9 cellular contexts compared by ENCODE assay signal in genomic region chr2:23445450-23445868, GRCh38.
DNase-seq lines count a peak whose midpoint lies in the region; ATAC-seq, FAIRE-seq and TF ChIP-seq lines count a peak whose summit lies in the region.
"Had no signal": no experiment of that assay in that cellular context is flagged by ENCODE, and none has a peak within 500 bp of the region (broad histone marks: within the 10 kb centered on the region; RNA-seq: fewer than 3 reads in every experiment).

No MANE protein-coding gene starts in this region.

- no peak overlapping the region for H3K4me3 Mint-ChIP-seq in activated naive CD8-positive, alpha-beta T cell treated with anti-CD3 and anti-CD28 coated beads for 36 hours

- TF ChIP-seq CTCF in D721Med (IDR thresholded peaks at IDR 0.05; ENCODE audit: insufficient read depth, missing control alignments): no peak

- peaks cover 5% of the 10 kb centered on the region for H3K4me1 Mint-ChIP-seq in activated naive CD8-positive, alpha-beta T cell treated with anti-CD3 and anti-CD28 coated beads for 36 hours

- peaks cover 4% of the 10 kb centered on the region for H3K9me3 Mint-ChIP-seq in activated naive CD8-positive, alpha-beta T cell treated with anti-CD3 and anti-CD28 coated beads for 36 hours

- H3K27me3 Mint-ChIP-seq in activated naive CD8-positive, alpha-beta T cell treated with anti-CD3 and anti-CD28 coated beads for 36 hours: peaks cover 12% of the 10 kb centered on the region

- no peak overlapping the region for H3K27ac Mint-ChIP-seq in activated naive CD8-positive, alpha-beta T cell treated with anti-CD3 and anti-CD28 coated beads for 36 hours

- FAIRE-seq in D721Med (lab: Jason Lieb, UNC): peak; percentile 35
- FAIRE-seq: colon had no signal

- no peaks in the 10 kb centered on the region for H3K36me3 Mint-ChIP-seq in activated naive CD8-positive, alpha-beta T cell treated with anti-CD3 and anti-CD28 coated beads for 36 hours

- ATAC-seq in GM21526 (IDR thresholded peaks at IDR 0.05; ENCODE audit: low FRiP score, unreplicated experiment) (peak; percentile 47), GM21528 (IDR thresholded peaks at IDR 0.05; ENCODE audit: low FRiP score, unreplicated experiment) (no peak)

- DNase-seq in D721Med (ENCODE audit: insufficient read length, low spot score): no peak
- peak; percentile 87 for DNase-seq in NCI-H226
- DNase-seq in fibroblast of peridontal ligament (ENCODE audit: extremely low read depth): peak; percentile 80
- no peak for DNase-seq in stimulated activated CD4-positive, alpha-beta T cell treated with anti-CD3 and anti-CD28 coated beads, Interleukin-12 subunit alpha, Interleukin-12 subunit beta, amount 100 ng/mL, for 4 hours
- no peak for DNase-seq in stimulated activated naive CD4-positive, alpha-beta T cell treated with Interleukin-2 at 50 U/mL for 16 hours (lab: John Stamatoyannopoulos, UW)
- DNase-seq in activated naive CD8-positive, alpha-beta T cell treated with anti-CD3 and anti-CD28 coated beads for 36 hours: no peak

Comparison
In these comparisons a context has a peak if more than half of its experiments do, and no peak if none do; other contexts are left out.
1. DNase-seq: peak in NCI-H226 (single experiment) and fibroblast of peridontal ligament (single experiment); none in D721Med (single experiment), stimulated activated CD4-positive, alpha-beta T cell treated with anti-CD3 and anti-CD28 coated beads, Interleukin-12 subunit alpha, Interleukin-12 subunit beta, amount 100 ng/mL, for 4 hours (single experiment), stimulated activated naive CD4-positive, alpha-beta T cell treated with Interleukin-2 at 50 U/mL for 16 hours (single experiment) and activated naive CD8-positive, alpha-beta T cell treated with anti-CD3 and anti-CD28 coated beads for 36 hours (single experiment).